23 cellular contexts compared by ENCODE assay signal in genomic region chr18:22667158-22667557, GRCh38.
DNase-seq lines count a peak whose midpoint lies in the region; ATAC-seq, FAIRE-seq and TF ChIP-seq lines count a peak whose summit lies in the region.
"Had no signal": no experiment of that assay in that cellular context is flagged by ENCODE, and none has a peak within 500 bp of the region (broad histone marks: within the 10 kb centered on the region; RNA-seq: fewer than 3 reads in every experiment).

No MANE protein-coding gene starts in this region.

- no peak overlapping the region for H2BK15ac ChIP-seq in mesendoderm (replicated peaks; ENCODE audit: low read depth)

- H2BK120ac ChIP-seq in mesendoderm (ENCODE audit: low read depth, low read length) = no peak overlapping the region

- no peak overlapping the region for H3K23ac ChIP-seq in mesendoderm (ENCODE audit: low read length)

- TF ChIP-seq CTCF in brain microvascular endothelial cell (IDR thresholded peaks at IDR 0.05; ENCODE audit: low read depth, low read length, missing control alignments) (no peak), upper lobe of right lung (IDR thresholded peaks at IDR 0.05) (no peak), foreskin keratinocyte (conservative IDR thresholded peaks at IDR 0.05) (no peak), kidney (IDR thresholded peaks at IDR 0.05; ENCODE audit: borderline replicate concordance, extremely low read depth, insufficient read depth) (no peak)

- H4K5ac ChIP-seq in mesendoderm (ENCODE audit: low read length) = no peak overlapping the region

- peaks cover 8% of the 10 kb centered on the region for H3K9me3 ChIP-seq in upper lobe of right lung
- peaks cover 3 to 12% of the 10 kb centered on the region in 2 donors for H3K9me3 ChIP-seq in kidney (ENCODE audit: control insufficient read depth in 1 of 2, low read length in 2 of 2)
- H3K9me3 ChIP-seq: ovary had no signal

- FAIRE-seq in HTR-8/SVneo (lab: Jason Lieb, UNC) = peak; percentile 48
- no peak for FAIRE-seq in kidney (lab: Jason Lieb, UNC)
- FAIRE-seq: TTC549 had no signal

- H3K79me1 ChIP-seq in mesendoderm (ENCODE audit: low read length) = no peaks in the 10 kb centered on the region

- intact Hi-C loops in upper lobe of right lung (cut with DNase I) = no loop called here
- intact Hi-C loops in kidney (cut with DNase I) = no loop called here

- H3K4ac ChIP-seq in mesendoderm (ENCODE audit: low read depth, low read length) = no peak overlapping the region

- H3K27me3 ChIP-seq in brain microvascular endothelial cell (replicated peaks) (no peaks in the 10 kb centered on the region), mesendoderm (ENCODE audit: insufficient read depth, low read length, poor library complexity) (no peaks in the 10 kb centered on the region), upper lobe of right lung (no peaks in the 10 kb centered on the region), foreskin keratinocyte (peaks cover 7% of the 10 kb centered on the region)
- H3K27me3 ChIP-seq: esophagus squamous epithelium, ovary, spleen, tibial nerve had no signal

- no peaks in the 10 kb centered on the region for H3K79me2 ChIP-seq in mesendoderm (ENCODE audit: control insufficient read depth, insufficient read depth, low read length)

- H4K8ac ChIP-seq in mesendoderm (ENCODE audit: low read depth, low read length) = no peak overlapping the region

- H3K56ac ChIP-seq in mesendoderm (ENCODE audit: low read length) = no peak overlapping the region

- H3K9ac ChIP-seq in mesendoderm (ENCODE audit: low read length) (no peak overlapping the region), kidney (ENCODE audit: low read length in 2 of 2) (no peak overlapping the region)

- DNase-seq in HTR-8/SVneo (ENCODE audit: insufficient read length, low spot score) = no peak
- DNase-seq in brain microvascular endothelial cell = no peak
- peak; percentile 43 for DNase-seq in mesendoderm
- DNase-seq in upper lobe of right lung = no peak
- DNase-seq in foreskin keratinocyte = no peak
- no peak for DNase-seq in kidney
- no peak for DNase-seq in SKM-1 treated with dmso at 0.1 percent for 144 hours (lab: John Stamatoyannopoulos, UW; ENCODE audit: unreplicated experiment)
- DNase-seq: activated CD4-positive, alpha-beta T cell treated with anti-CD3 and anti-CD28 coated beads for 1 hour; activated CD8-positive, alpha-beta T cell treated with anti-CD3 and anti-CD28 coated beads, Interleukin-2, amount 10 ng/mL, durations not matched to agents 7 days and 5 days; aorta; Caco-2; caudate nucleus; esophagus squamous epithelium; left ventricle myocardium inferior; NCI-H1105 treated with DMSO at 0.1 percent for 48 hours; NCI-H1930; NCI-H526; spleen had no signal

- no CpG with 5 or more reads among the region's 4 CpGs for WGBS in mesendoderm (ENCODE audit: extremely low coverage, insufficient coverage, low lambda C conversion rate)

- H2AK5ac ChIP-seq in mesendoderm (ENCODE audit: low read length) = no peak overlapping the region

- no peak overlapping the region for H3K18ac ChIP-seq in mesendoderm (ENCODE audit: low read length)

- no peak overlapping the region for H2BK5ac ChIP-seq in mesendoderm (ENCODE audit: low read length)

- in situ Hi-C loops in brain microvascular endothelial cell (cut with HindIII; ENCODE audit: low pct_ligation_motif_present, low sequenced_read_pairs) = no loop called here

- H3K27ac ChIP-seq in brain microvascular endothelial cell = peak overlapping the region; percentile 97
- H3K27ac ChIP-seq in mesendoderm (ENCODE audit: low read depth, low read length) = no peak overlapping the region
- H3K27ac ChIP-seq in upper lobe of right lung = no peak overlapping the region
- no peak overlapping the region for H3K27ac ChIP-seq in foreskin keratinocyte
- no peak overlapping the region for H3K27ac ChIP-seq in kidney (ENCODE audit: low read depth in 2 of 2, low read length in 2 of 2)
- H3K27ac ChIP-seq: C4-2B, esophagus squamous epithelium, left ventricle myocardium inferior, ovary, spleen, tibial nerve had no signal

- no peaks in the 10 kb centered on the region for H3K36me3 ChIP-seq in brain microvascular endothelial cell (replicated peaks)
- H3K36me3 ChIP-seq in mesendoderm (ENCODE audit: control insufficient read depth, insufficient read depth, low read length) = no peaks in the 10 kb centered on the region
- H3K36me3 ChIP-seq in upper lobe of right lung = no peaks in the 10 kb centered on the region
- H3K36me3 ChIP-seq in kidney (ENCODE audit: control insufficient read depth in 1 of 2, insufficient read depth in 2 of 2, low read length in 2 of 2) = no peaks in the 10 kb centered on the region
- H3K36me3 ChIP-seq: esophagus squamous epithelium, left ventricle myocardium inferior, ovary, spleen, tibial nerve had no signal

- H3K4me2 ChIP-seq in mesendoderm (ENCODE audit: low read length) = no peak overlapping the region
- H3K4me2 ChIP-seq: GM23338 had no signal

- H3K4me3 ChIP-seq in brain microvascular endothelial cell (ENCODE audit: low read depth, low read length) (no peak overlapping the region), mesendoderm (ENCODE audit: low read length) (no peak overlapping the region), upper lobe of right lung (no peak overlapping the region), kidney (ENCODE audit: low read length in 2 of 2) (no peak overlapping the region)
- H3K4me3 ChIP-seq: esophagus squamous epithelium, GM23338, left ventricle myocardium inferior, ovary, spleen, tibial nerve had no signal

- H3K4me1 ChIP-seq in mesendoderm (ENCODE audit: control insufficient read depth, low read depth, low read length) = no peaks in the 10 kb centered on the region
- no peaks in the 10 kb centered on the region for H3K4me1 ChIP-seq in upper lobe of right lung
- H3K4me1 ChIP-seq in foreskin keratinocyte = no peaks in the 10 kb centered on the region
- H3K4me1 ChIP-seq in kidney (ENCODE audit: control insufficient read depth in 1 of 2, insufficient read depth in 1 of 2, low read depth in 1 of 2, low read length in 2 of 2) = no peaks in the 10 kb centered on the region
- H3K4me1 ChIP-seq: Caco-2, esophagus squamous epithelium, left ventricle myocardium inferior, spleen, tibial nerve had no signal

- ATAC-seq in upper lobe of right lung = peak; percentile 36
- no peak for ATAC-seq in foreskin keratinocyte
- ATAC-seq: activated CD8-positive, alpha-beta T cell treated with anti-CD3 and anti-CD28 coated beads, Interleukin-2, amount 10 ng/mL, durations not matched to agents 7 days and 5 days; GM23338 had no signal
